Comparison of ENCODE assay signal across 8 cellular contexts in genomic region chr13:102598061-102598460, GRCh38. TPM values are rescaled to one million over a fixed set of nuclear protein-coding genes. Genes with fewer than 3 reads are reported as not detected.
DNase-seq lines count a peak whose midpoint lies in the region; ATAC-seq and TF ChIP-seq lines count a peak whose summit lies in the region.

No MANE protein-coding gene starts in this region.

- H3K4me1 ChIP-seq in CD4-positive, CD25-positive, alpha-beta regulatory T cell (ENCODE audit: control insufficient read depth, insufficient read depth, low read length, poor library complexity, severe bottlenecking) = peaks cover 80% of the 10 kb centered on the region

- peaks cover 16% of the 10 kb centered on the region for H3K36me3 Mint-ChIP-seq in CD4-positive, CD25-positive, alpha-beta regulatory T cell
- peaks cover 5% of the 10 kb centered on the region for H3K36me3 Mint-ChIP-seq in nephron (ENCODE audit: low read depth)

- peak overlapping the region; percentile 91 to 99 (median 94) for H3K4me3 Mint-ChIP-seq in CD4-positive, CD25-positive, alpha-beta regulatory T cell
- H3K4me3 Mint-ChIP-seq in nephron = peak overlapping the region; percentile 87 to 98 (median 93)

- H3K9me3 Mint-ChIP-seq in CD4-positive, CD25-positive, alpha-beta regulatory T cell = peaks cover 0 to 2% (median 0%) of the 10 kb centered on the region in 7 donors
- no peaks in the 10 kb centered on the region for H3K9me3 Mint-ChIP-seq in nephron

- H3K36me3 ChIP-seq in CD4-positive, CD25-positive, alpha-beta regulatory T cell (ENCODE audit: control insufficient read depth, insufficient read depth, low read length) = peaks cover 17% of the 10 kb centered on the region

- TF ChIP-seq CTCF in LNCaP clone FGC (IDR thresholded peaks at IDR 0.05; ENCODE audit: control insufficient read depth, extremely low read depth, insufficient read depth) (no peak), dorsolateral prefrontal cortex (IDR thresholded peaks at IDR 0.05 in 54 of 56, conservative IDR thresholded peaks at IDR 0.05 in 2 of 56; ENCODE audit: low read depth in 1 of 56, partially characterized antibody in 56 of 56) (no peak), nephron (IDR thresholded peaks at IDR 0.05; ENCODE audit: unreplicated experiment in 3 of 3) (no peak)

- ATAC-seq in CD4-positive, CD25-positive, alpha-beta regulatory T cell (ENCODE audit: low read depth in 2 of 2) = no peak
- no peak for ATAC-seq in sciatic nerve
- ATAC-seq in HG03175 (IDR thresholded peaks at IDR 0.05; ENCODE audit: unreplicated experiment) = no peak

- DNase-seq in CD4-positive, CD25-positive, alpha-beta regulatory T cell = no peak
- DNase-seq in LNCaP clone FGC (ENCODE audit: low read depth) = no peak
- no peak for DNase-seq in dorsolateral prefrontal cortex
- DNase-seq in sciatic nerve (ENCODE audit: low spot score) = no peak
- no peak for DNase-seq in GDM1 (lab: John Stamatoyannopoulos, UW)
- no peak for DNase-seq in iPS-NIHi7 (ENCODE audit: extremely low spot score)

- intact Hi-C loops in dorsolateral prefrontal cortex (cut with DNase I) = loop anchor here in 1 of 2 donors (5.0 to 10.0 kb wide), 2 partner anchors 177 to 249 kb away; partner anchors contain the start of genes ERCC5 and TEX30
- intact Hi-C loops in sciatic nerve (cut with DNase I) = loop anchor here (10.0 kb wide), 1 partner anchor 177 kb away; the partner anchor contains the start of gene TEX30

- peaks cover 6% of the 10 kb centered on the region for H3K27me3 Mint-ChIP-seq in CD4-positive, CD25-positive, alpha-beta regulatory T cell
- H3K27me3 Mint-ChIP-seq in nephron (ENCODE audit: low read depth) = no peaks in the 10 kb centered on the region

- H3K9me3 ChIP-seq in CD4-positive, CD25-positive, alpha-beta regulatory T cell (ENCODE audit: control insufficient read depth in 2 of 2, low read length in 2 of 2) = no peaks in the 10 kb centered on the region

- peak overlapping the region; percentile 99 for H3K4me3 ChIP-seq in CD4-positive, CD25-positive, alpha-beta regulatory T cell (ENCODE audit: low read depth, low read length)
- H3K4me3 ChIP-seq in LNCaP clone FGC (ENCODE audit: low read depth, low read length) (peak overlapping the region; percentile 77), dorsolateral prefrontal cortex (peak overlapping the region; percentile 74 to 100 (median 95))

- peaks cover 14 to 76% (median 63%) of the 10 kb centered on the region in 4 donors for H3K4me1 Mint-ChIP-seq in CD4-positive, CD25-positive, alpha-beta regulatory T cell
- H3K4me1 Mint-ChIP-seq in nephron = peaks cover 46% of the 10 kb centered on the region

- peak overlapping the region; percentile 98 for H3K27ac ChIP-seq in CD4-positive, CD25-positive, alpha-beta regulatory T cell (ENCODE audit: insufficient read depth, low read length, poor library complexity, severe bottlenecking)
- H3K27ac ChIP-seq in dorsolateral prefrontal cortex = peak overlapping the region in 12 of 59 donors; percentile 9 to 99 (median 95)

- H3K27ac Mint-ChIP-seq in CD4-positive, CD25-positive, alpha-beta regulatory T cell = peak overlapping the region; percentile 88 to 100 (median 92)
- peak overlapping the region; percentile 84 to 91 (median 87) for H3K27ac Mint-ChIP-seq in nephron

- H3K27me3 ChIP-seq in CD4-positive, CD25-positive, alpha-beta regulatory T cell (ENCODE audit: control insufficient read depth, insufficient read depth, low read length) = no peaks in the 10 kb centered on the region
- no peaks in the 10 kb centered on the region for H3K27me3 ChIP-seq in dorsolateral prefrontal cortex

RNA-seq across cellular contexts. Expression of gene TPP2, which starts 1.3 kb away (rescaled TPM):
- 128 TPM for total RNA-seq in CD4-positive, CD25-positive, alpha-beta regulatory T cell
- 10 to 100 TPM; 59.1 to 75.8 (median 67.6) TPM for polyA plus RNA-seq in CD4-positive, CD25-positive, alpha-beta regulatory T cell
- total RNA-seq in dorsolateral prefrontal cortex = 10 to 100 TPM; 21.8 to 51.2 (median 39.7) TPM
- total RNA-seq in sciatic nerve = 44.8 TPM
